In genomic region chr10:4678023-4678950, GRCh38 we compare ENCODE assay signal across 12 cellular contexts.
A peak's percentile ranks its signal among the peaks of the same experiment; 100 is the strongest.
DNase-seq lines count a peak whose midpoint lies in the region; ATAC-seq and TF ChIP-seq lines count a peak whose summit lies in the region.
"Had no signal": no experiment of that assay in that cellular context is flagged by ENCODE, and none has a peak within 500 bp of the region (broad histone marks: within the 10 kb centered on the region; RNA-seq: fewer than 3 reads in every experiment).

No MANE protein-coding gene starts in this region.

- no peak for TF ChIP-seq POLR2A in spleen (IDR thresholded peaks at IDR 0.05)

- H3K4me3 Mint-ChIP-seq in T-helper 2 cell treated with Interferon-gamma antibody and Interleukin-4, amounts not matched to agents 5 μg/mL and 100 μg/mL, for 36 hours: no peak overlapping the region
- no peak overlapping the region for H3K4me3 Mint-ChIP-seq in effector memory CD8-positive, alpha-beta T cell
- H3K4me3 Mint-ChIP-seq: neural crest cell had no signal

- no peaks in the 10 kb centered on the region for H3K36me3 Mint-ChIP-seq in T-helper 2 cell treated with Interferon-gamma antibody and Interleukin-4, amounts not matched to agents 5 μg/mL and 100 μg/mL, for 36 hours (ENCODE audit: low read depth)
- no peaks in the 10 kb centered on the region for H3K36me3 Mint-ChIP-seq in effector memory CD8-positive, alpha-beta T cell (ENCODE audit: insufficient read depth)

- ATAC-seq in GM19351 (IDR thresholded peaks at IDR 0.05; ENCODE audit: unreplicated experiment): no peak
- ATAC-seq in effector memory CD8-positive, alpha-beta T cell (replicated peaks): no peak

- H3K9me3 Mint-ChIP-seq in T-helper 2 cell treated with Interferon-gamma antibody and Interleukin-4, amounts not matched to agents 5 μg/mL and 100 μg/mL, for 36 hours: no peaks in the 10 kb centered on the region
- no peaks in the 10 kb centered on the region for H3K9me3 Mint-ChIP-seq in effector memory CD8-positive, alpha-beta T cell
- H3K9me3 Mint-ChIP-seq: neural crest cell had no signal

- TF ChIP-seq CTCF in left ventricle myocardium inferior (IDR thresholded peaks at IDR 0.05; ENCODE audit: borderline replicate concordance): no peak
- no peak for TF ChIP-seq CTCF in spleen (IDR thresholded peaks at IDR 0.05 in 8 of 11, conservative IDR thresholded peaks at IDR 0.05 in 3 of 11)

- H3K27ac ChIP-seq in left ventricle myocardium inferior (replicated peaks) (peak overlapping the region; percentile 43), spleen (peak overlapping the region in 4 of 8 donors; percentile 11 to 51 (median 47))

- no peaks in the 10 kb centered on the region for H3K4me1 Mint-ChIP-seq in T-helper 2 cell treated with Interferon-gamma antibody and Interleukin-4, amounts not matched to agents 5 μg/mL and 100 μg/mL, for 36 hours (ENCODE audit: low read depth)
- H3K4me1 Mint-ChIP-seq in effector memory CD8-positive, alpha-beta T cell (ENCODE audit: low read depth in 2 of 2): no peaks in the 10 kb centered on the region
- H3K4me1 Mint-ChIP-seq: neural crest cell had no signal

- H3K36me3 ChIP-seq in left ventricle myocardium inferior (no peaks in the 10 kb centered on the region), spleen (no peaks in the 10 kb centered on the region)

- peak; percentile 51 for DNase-seq in GM04503 (ENCODE audit: low read depth)
- peak; percentile 63 for DNase-seq in astrocyte of the hippocampus (ENCODE audit: low read depth, low spot score)
- DNase-seq in left ventricle myocardium inferior: no peak
- peak; percentile 76 for DNase-seq in skeletal muscle cell (ENCODE audit: low read depth)
- DNase-seq in T-helper 2 cell treated with Interferon-gamma antibody and Interleukin-4, amounts not matched to agents 5 μg/mL and 100 μg/mL, for 36 hours (ENCODE audit: low spot score): no peak
- DNase-seq in effector memory CD8-positive, alpha-beta T cell: no peak
- DNase-seq in spleen: no peak
- DNase-seq: activated effector memory CD4-positive, alpha-beta T cell treated with Interleukin-2 at 50 U/mL for 16 hours; foreskin melanocyte; NCI-H524 treated with DMSO at 0.1 percent for 48 hours had no signal

- no peaks in the 10 kb centered on the region for H3K9me3 ChIP-seq in left ventricle myocardium inferior (replicated peaks)
- H3K9me3 ChIP-seq in spleen: no peaks in the 10 kb centered on the region

- intact Hi-C loops in left ventricle myocardium inferior (cut with micrococcal nuclease): no loop called here
- intact Hi-C loops in spleen (cut with DNase I; ENCODE audit: low total_unique reads): no loop called here

- H3K4me1 ChIP-seq in left ventricle myocardium inferior: peaks cover 5% of the 10 kb centered on the region
- H3K4me1 ChIP-seq in spleen: no peaks in the 10 kb centered on the region

- H3K4me3 ChIP-seq in left ventricle myocardium inferior (no peak overlapping the region), skeletal muscle cell (ENCODE audit: low read depth, low read length) (no peak overlapping the region), spleen (peak overlapping the region in 2 of 8 donors; percentile 13 to 18)

- WGBS in spleen, 5 donors: 74 to 78% (median 78%) methylated on average over 11 of the region's 11 CpGs

- H3K27ac Mint-ChIP-seq in T-helper 2 cell treated with Interferon-gamma antibody and Interleukin-4, amounts not matched to agents 5 μg/mL and 100 μg/mL, for 36 hours: no peak overlapping the region
- no peak overlapping the region for H3K27ac Mint-ChIP-seq in effector memory CD8-positive, alpha-beta T cell

- H3K27me3 ChIP-seq in left ventricle myocardium inferior (ENCODE audit: low read depth) (no peaks in the 10 kb centered on the region), spleen (replicated peaks in 1 of 7) (no peaks in the 10 kb centered on the region)

- peaks cover 19% of the 10 kb centered on the region for H3K27me3 Mint-ChIP-seq in T-helper 2 cell treated with Interferon-gamma antibody and Interleukin-4, amounts not matched to agents 5 μg/mL and 100 μg/mL, for 36 hours (ENCODE audit: low read depth)
- H3K27me3 Mint-ChIP-seq in effector memory CD8-positive, alpha-beta T cell: peaks cover 63% of the 10 kb centered on the region in 2 donors

Comparison
In these comparisons a context has a peak if more than half of its experiments do, and no peak if none do; other contexts are left out.
1. DNase-seq: peak in GM04503 (single experiment), astrocyte of the hippocampus (single experiment) and skeletal muscle cell (single experiment); none in left ventricle myocardium inferior (single experiment), T-helper 2 cell treated with Interferon-gamma antibody and Interleukin-4, amounts not matched to agents 5 μg/mL and 100 μg/mL, for 36 hours (single experiment), effector memory CD8-positive, alpha-beta T cell (0 of 3) and spleen (single experiment).